9 cellular contexts compared by ENCODE assay signal in genomic region chr18:54388203-54389142, GRCh38. TPM values are rescaled to one million over a fixed set of nuclear protein-coding genes. Genes with fewer than 3 reads are reported as not detected.
DNase-seq lines count a peak whose midpoint lies in the region; ATAC-seq, FAIRE-seq and TF ChIP-seq lines count a peak whose summit lies in the region.
"Had no signal": no experiment of that assay in that cellular context is flagged by ENCODE, and none has a peak within 500 bp of the region (broad histone marks: within the 10 kb centered on the region; RNA-seq: fewer than 3 reads in every experiment).

No MANE protein-coding gene starts in this region.

- H3K4me1 ChIP-seq in A549: peaks cover 13% of the 10 kb centered on the region; the same call in 2 of the 3 replicates

- intact Hi-C loops in posterior vena cava (cut with DNase I): no loop called here

- FAIRE-seq in A549 (lab: Jason Lieb, UNC): no peak
- FAIRE-seq in GM12891 (lab: Jason Lieb, UNC): peak; percentile 87

- no peaks in the 10 kb centered on the region for H3K9me3 ChIP-seq in A549

- no peak for TF ChIP-seq CTCF in A549 (IDR thresholded peaks at IDR 0.05)

- no peaks in the 10 kb centered on the region for H3K9me3 Mint-ChIP-seq in activated naive CD8-positive, alpha-beta T cell treated with anti-CD3 and anti-CD28 coated beads for 36 hours
- H3K9me3 Mint-ChIP-seq: nephron had no signal

- POLR2A ChIA-PET in A549 (lab: Yijun Ruan, JAX): no interaction called here

- 26% methylated on average over 6 of the region's 6 CpGs for WGBS in A549 (ENCODE audit: missing lambda C conversion rate)

- no peak for TF ChIP-seq RAD21 in A549 (conservative IDR thresholded peaks at IDR 0.05 in 1 of 2, IDR thresholded peaks at IDR 0.05 in 1 of 2)

- no peak for TF ChIP-seq POLR2A in A549 (IDR thresholded peaks at IDR 0.05; ENCODE audit: low read length)
- TF ChIP-seq POLR2A in GM12891 (IDR thresholded peaks at IDR 0.05; ENCODE audit: low read depth, low read length): no peak

- H3K4me3 ChIP-seq in A549: no peak overlapping the region

- peak overlapping the region; percentile 17 to 67; a peak in 5 of 6 replicates for H3K27ac ChIP-seq in A549

- CTCF ChIA-PET in A549 (lab: Yijun Ruan, JAX): interaction anchor here (1.1 to 1.2 kb wide), 2 partner anchors 32 to 283 kb away, joined by 3 read pairs; no protein-coding TSS in a partner anchor

- DNase-seq in A549 (ENCODE audit: low read depth in 1 of 2, low spot score in 1 of 2): peak; percentile 19 to 62
- peak; percentile 16 for DNase-seq in GM12891 (ENCODE audit: insufficient read length, low spot score)
- peak; percentile 94 for DNase-seq in LHCN-M2 (ENCODE audit: low read depth)
- peak; percentile 15 for DNase-seq in activated naive CD8-positive, alpha-beta T cell treated with anti-CD3 and anti-CD28 coated beads for 36 hours
- DNase-seq in left kidney (ENCODE audit: low read depth, low spot score): peak; percentile 66
- DNase-seq in posterior vena cava (ENCODE audit: low spot score): no peak
- DNase-seq in DMS79 treated with DMSO at 0.1 percent for 48 hours (lab: John Stamatoyannopoulos, UW): no peak

- H3K27ac Mint-ChIP-seq in activated naive CD8-positive, alpha-beta T cell treated with anti-CD3 and anti-CD28 coated beads for 36 hours: no peak overlapping the region
- H3K27ac Mint-ChIP-seq: nephron had no signal

- peaks cover 17% of the 10 kb centered on the region for H3K27me3 Mint-ChIP-seq in activated naive CD8-positive, alpha-beta T cell treated with anti-CD3 and anti-CD28 coated beads for 36 hours

- H3K4me3 Mint-ChIP-seq in activated naive CD8-positive, alpha-beta T cell treated with anti-CD3 and anti-CD28 coated beads for 36 hours: no peak overlapping the region
- H3K4me3 Mint-ChIP-seq: nephron had no signal

- no peak for TF ChIP-seq EP300 in A549 (IDR thresholded peaks at IDR 0.05)

- peak overlapping the region; percentile 58 for H3K4me2 ChIP-seq in A549

- peak; percentile 88 to 95 for ATAC-seq in A549
- peak; percentile 85 for ATAC-seq in HG02571 (IDR thresholded peaks at IDR 0.05; ENCODE audit: unreplicated experiment)

- peaks cover 4% of the 10 kb centered on the region for H3K4me1 Mint-ChIP-seq in activated naive CD8-positive, alpha-beta T cell treated with anti-CD3 and anti-CD28 coated beads for 36 hours
- H3K4me1 Mint-ChIP-seq: nephron had no signal

- H3K36me3 Mint-ChIP-seq in activated naive CD8-positive, alpha-beta T cell treated with anti-CD3 and anti-CD28 coated beads for 36 hours: peaks cover 2% of the 10 kb centered on the region

TF ChIP-seq in A549, 52 proteins besides CTCF, POLR2A, EP300 and RAD21:
- TF ChIP-seq MAX (IDR thresholded peaks at IDR 0.05) (0 out of 2 replicates have a peak, but pooled peaks have one; percentile 20), MAFK (IDR thresholded peaks at IDR 0.05; ENCODE audit: partially characterized antibody) (no peak), FOSL2 (IDR thresholded peaks at IDR 0.05) (peak; percentile 47), FOSL2 (CRISPR knock-in tag; IDR thresholded peaks at IDR 0.05) (peak; percentile 60), GATA3 (IDR thresholded peaks at IDR 0.05; ENCODE audit: borderline replicate concordance) (no peak)

TF ChIP-seq in GM12891, 5 proteins besides CTCF, POLR2A, EP300 and RAD21:
- TF ChIP-seq POU2F2 (IDR thresholded peaks at IDR 0.05; ENCODE audit: low read depth, low read length) (no peak), SPI1 (IDR thresholded peaks at IDR 0.05; ENCODE audit: low read depth, low read length) (no peak), POLR2AphosphoS5 (IDR thresholded peaks at IDR 0.05; ENCODE audit: low read depth, low read length) (no peak), PAX5 (IDR thresholded peaks at IDR 0.05; ENCODE audit: insufficient read depth, low read length, severe bottlenecking) (no peak), TAF1 (IDR thresholded peaks at IDR 0.05; ENCODE audit: low read depth, low read length) (no peak)

RNA-seq across cellular contexts. Expression of gene C18orf54, which starts 30.8 kb away (rescaled TPM):
- polyA plus RNA-seq in A549 (2011; rRNA removed) (4.9 and 6.5 TPM in 2 replicates), A549 (2017; fragmentation: RNase III; extraction: RNeasy Plus Mini Kit Qiagen cat#74134 plus additional on column Dnase treatment) (2.8 to 3.3 TPM (median 3.2 TPM) in 3 replicates)
- 0.75 and 0.88 TPM in 2 replicates for polyA plus RNA-seq in A549 (2012; cell fraction: cytosol; rRNA removed)
- polyA plus RNA-seq in A549 (2012; cell fraction: nucleus; rRNA removed): 0.48 and 1.0 TPM in 2 replicates
- 2.3 TPM in 2 replicates for polyA minus RNA-seq in A549 (2011; rRNA and poly(A)+ RNA removed)
- polyA plus RNA-seq in GM12891 (2012; ENCODE audit: low read depth, missing spikeins): 0.59 TPM
- total RNA-seq in LHCN-M2 (2014; rRNA removed) (7.6 and 11.1 TPM in 2 replicates), posterior vena cava (1 to 10 TPM; 2.2 to 2.4 TPM)
- polyA plus RNA-seq in LHCN-M2 (2012): 2.5 TPM
- total RNA-seq in activated naive CD8-positive, alpha-beta T cell treated with anti-CD3 and anti-CD28 coated beads for 36 hours: 1 to 10 TPM; 5.7 to 6.5 TPM

RNA-seq across cellular contexts. Expression of gene STARD6, which starts 30.8 kb away (rescaled TPM):
- polyA plus RNA-seq in A549 (2011; rRNA removed): not detected in 2 replicates
- polyA plus RNA-seq in A549 (2012; cell fraction: cytosol; rRNA removed): not detected in 2 replicates
- polyA plus RNA-seq in A549 (2012; cell fraction: nucleus; rRNA removed): not detected in 2 replicates
- not detected in 3 replicates for polyA plus RNA-seq in A549 (2017; fragmentation: RNase III; extraction: RNeasy Plus Mini Kit Qiagen cat#74134 plus additional on column Dnase treatment)
- polyA minus RNA-seq in A549 (2011; rRNA and poly(A)+ RNA removed): not detected in 2 replicates
- polyA plus RNA-seq in GM12891 (2012; ENCODE audit: low read depth, missing spikeins): 0.41 TPM
- not detected in 2 replicates for total RNA-seq in LHCN-M2 (2014; rRNA removed)
- polyA plus RNA-seq in LHCN-M2 (2012): 0.16 TPM
- total RNA-seq in activated naive CD8-positive, alpha-beta T cell treated with anti-CD3 and anti-CD28 coated beads for 36 hours: not detected
- total RNA-seq in posterior vena cava: not detected

Comparison
In these comparisons a context has a peak if more than half of its experiments do, and no peak if none do; other contexts are left out.
1. DNase-seq: peak in A549 (2 of 2), GM12891 (single experiment), LHCN-M2 (single experiment), activated naive CD8-positive, alpha-beta T cell treated with anti-CD3 and anti-CD28 coated beads for 36 hours (single experiment) and left kidney (single experiment); none in posterior vena cava (single experiment) and DMS79 treated with DMSO at 0.1 percent for 48 hours (single experiment).